Comparison of ENCODE assay signal across 8 cellular contexts in the genomic region with DNA sequence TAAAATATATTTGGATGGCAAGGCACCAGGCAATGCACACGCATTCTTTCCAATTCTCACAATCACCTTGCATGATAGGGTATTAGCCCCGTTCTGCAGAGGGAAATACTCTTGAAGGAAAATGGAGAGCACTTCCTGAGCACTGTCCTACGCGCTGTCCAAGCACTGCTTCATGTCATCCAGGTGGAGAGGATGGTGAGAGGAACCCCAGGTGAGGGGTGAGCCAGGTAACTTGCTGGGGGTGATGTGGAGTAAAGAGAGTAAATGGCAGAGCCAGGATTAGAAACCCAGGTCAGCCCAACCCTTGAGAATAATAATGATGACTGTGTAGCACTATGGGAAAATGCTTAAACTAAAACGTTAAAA. TPM values are rescaled to one million over a fixed set of nuclear protein-coding genes. Genes with fewer than 3 reads are reported as not detected.
DNase-seq lines count a peak whose midpoint lies in the region; ATAC-seq and TF ChIP-seq lines count a peak whose summit lies in the region.

No MANE protein-coding gene starts in this region.

- H3K4me3 ChIP-seq in GM23338 (peak overlapping the region; percentile 86), SK-N-MC (peak overlapping the region; percentile 96), fibroblast of villous mesenchyme (ENCODE audit: low read depth, low read length) (peak overlapping the region; percentile 72)

- no peak overlapping the region for H3K27ac Mint-ChIP-seq in GM23338

- peaks cover 8% of the 10 kb centered on the region for H3K36me3 Mint-ChIP-seq in GM23338 (ENCODE audit: low read depth)

- peaks cover 9% of the 10 kb centered on the region; the same call in 1 of the 2 replicates for H3F3A ChIP-seq in GM23338 (replicated peaks; ENCODE audit: low read depth)

- DNase-seq in GM23338 (ENCODE audit: low spot score) (no peak), SK-N-MC (ENCODE audit: low read depth, low spot score) (no peak), fibroblast of villous mesenchyme (ENCODE audit: low read depth) (no peak), sciatic nerve (ENCODE audit: low spot score) (no peak), CD1c-positive myeloid dendritic cell (ENCODE audit: extremely low spot score) (no peak), NCI-H1436 (lab: John Stamatoyannopoulos, UW) (no peak)

- H3K4me1 ChIP-seq in GM23338 (ENCODE audit: insufficient read depth), result peaks cover 29% of the 10 kb centered on the region

- peaks cover 4% of the 10 kb centered on the region for H3K9me3 Mint-ChIP-seq in GM23338

- H3K79me2 ChIP-seq in GM23338 (replicated peaks; ENCODE audit: insufficient read depth), result peaks cover 36% of the 10 kb centered on the region

- H3K4me2 ChIP-seq in GM23338, result peak overlapping the region; percentile 86

- H3K27me3 Mint-ChIP-seq in GM23338 (ENCODE audit: insufficient read depth, low read depth, poor library complexity), result peaks cover 8% of the 10 kb centered on the region

- TF ChIP-seq CTCF in GM23338 (conservative IDR thresholded peaks at IDR 0.05; ENCODE audit: low read depth in 2 of 2), result no peak
- TF ChIP-seq CTCF in fibroblast of villous mesenchyme (IDR thresholded peaks at IDR 0.05; ENCODE audit: insufficient read depth, low read depth, low read length), result no peak

- H3K9ac ChIP-seq in SK-N-MC (ENCODE audit: insufficient read length), result peak overlapping the region; percentile 76

- H3K36me3 ChIP-seq in GM23338 (ENCODE audit: insufficient read depth) (no peaks in the 10 kb centered on the region), SK-N-MC (ENCODE audit: insufficient read depth, low read length) (no peaks in the 10 kb centered on the region)

- H3K27me3 ChIP-seq in GM23338 (ENCODE audit: insufficient read depth), result peaks cover 4% of the 10 kb centered on the region; the same call in 1 of the 2 replicates

- no peaks in the 10 kb centered on the region for H3K9me3 ChIP-seq in SK-N-MC (ENCODE audit: low read depth, low read length)

- peak overlapping the region; percentile 78 for H2AFZ ChIP-seq in GM23338

- no peaks in the 10 kb centered on the region for H3K9me2 ChIP-seq in GM23338 (ENCODE audit: insufficient read depth)

- H3K27ac ChIP-seq in GM23338 (ENCODE audit: low read depth) (peak overlapping the region; percentile 57; the same call in 1 of the 2 replicates), SK-N-MC (no peak overlapping the region)

- H3K4me3 Mint-ChIP-seq in GM23338, result peak overlapping the region; percentile 97

- intact Hi-C loops in sciatic nerve (cut with DNase I), result no loop called here

- H3K4me1 Mint-ChIP-seq in GM23338, result peaks cover 19% of the 10 kb centered on the region

- ATAC-seq in GM23338 (peak; percentile 5), sciatic nerve (peak; percentile 0), HG03196 (IDR thresholded peaks at IDR 0.05; ENCODE audit: unreplicated experiment) (no peak), GM18498 (IDR thresholded peaks at IDR 0.05; ENCODE audit: unreplicated experiment) (no peak)

- peaks cover 28% of the 10 kb centered on the region for H4K20me1 ChIP-seq in GM23338 (replicated peaks; ENCODE audit: insufficient read depth)

TF ChIP-seq in GM23338, 12 proteins besides CTCF, POLR2A, EP300 and RAD21 (continues in another document):
- no peak for TF ChIP-seq POLR2AphosphoS5 (IDR thresholded peaks at IDR 0.05; ENCODE audit: low read depth)
- no peak for TF ChIP-seq ZNF462 (CRISPR knock-in tag; IDR thresholded peaks at IDR 0.05)
- TF ChIP-seq NANOG (IDR thresholded peaks at IDR 0.05; ENCODE audit: borderline replicate concordance), result no peak
- TF ChIP-seq CREB1 (CRISPR knock-in tag; IDR thresholded peaks at IDR 0.05; ENCODE audit: low read depth), result no peak
- TF ChIP-seq EZH2phosphoT487 (IDR thresholded peaks at IDR 0.05; ENCODE audit: unreplicated experiment), result no peak
- TF ChIP-seq REST (IDR thresholded peaks at IDR 0.05; ENCODE audit: unreplicated experiment), result no peak
- TF ChIP-seq ZNF331 (CRISPR knock-in tag; IDR thresholded peaks at IDR 0.05; ENCODE audit: low read depth), result no peak

RNA-seq across cellular contexts. Expression of gene PACSIN2, which starts 0.7 kb away (rescaled TPM):
- total RNA-seq in GM23338 (2014; rRNA removed; shearing (Covaris generic)), result 47.0 and 57.3 TPM in 2 replicates
- polyA plus RNA-seq in GM23338 (2016; fragmentation: Nextera tagmentation; extraction: Ambion mirVana), result 23.5 and 24.6 TPM in 2 replicates
- total RNA-seq in fibroblast of villous mesenchyme (43.8 and 53.1 TPM in 2 replicates), sciatic nerve (48.6 TPM)

Comparison
In these comparisons a context has a peak if more than half of its experiments do, and no peak if none do; other contexts are left out.
1. ATAC-seq: peak in GM23338 (single experiment) and sciatic nerve (single experiment); none in HG03196 (single experiment) and GM18498 (single experiment).
2. Peak in every context shown above with its lines, with median percentiles within 50 percentile points of each other: H3K4me3 ChIP-seq.